14 cellular contexts compared by ENCODE assay signal in the genomic region with DNA sequence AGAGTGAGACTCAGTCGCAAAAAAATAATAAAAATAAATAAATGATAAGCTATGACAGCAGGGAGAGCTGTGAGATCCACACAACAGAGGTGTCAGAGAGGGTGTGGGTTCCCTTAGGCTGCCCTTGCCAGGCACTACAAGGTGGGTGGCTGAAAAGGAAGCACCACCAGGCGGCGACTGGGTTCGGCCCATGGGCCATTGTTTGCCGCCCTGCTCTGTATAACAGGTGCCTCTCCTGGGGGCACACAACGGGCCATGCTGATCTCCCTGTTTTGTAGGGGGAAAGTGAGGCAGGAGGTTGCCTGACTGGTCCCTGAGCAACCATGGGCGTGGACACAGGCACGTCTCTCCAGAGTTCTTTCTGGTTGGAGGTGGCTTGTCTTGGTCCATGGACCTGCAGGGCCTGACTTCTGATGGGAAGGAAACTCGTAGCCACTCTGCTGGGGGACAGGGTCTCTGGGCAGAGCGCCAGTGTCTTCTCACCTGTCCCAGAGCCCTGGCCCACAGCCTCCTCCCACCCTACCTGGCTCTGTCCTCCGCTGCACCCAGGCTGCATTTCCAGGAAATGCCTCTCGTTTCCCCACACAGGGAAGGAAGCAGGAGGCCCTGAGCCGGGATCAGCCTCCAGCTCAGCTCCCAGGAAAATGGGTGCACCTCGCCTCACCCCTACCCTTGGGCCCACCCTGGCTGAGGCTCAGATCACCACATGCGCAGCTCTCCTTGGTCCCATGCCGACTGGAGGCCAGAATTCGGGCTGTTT.
DNase-seq lines count a peak whose midpoint lies in the region; ATAC-seq and TF ChIP-seq lines count a peak whose summit lies in the region.
"Had no signal": no experiment of that assay in that cellular context is flagged by ENCODE, and none has a peak within 500 bp of the region (broad histone marks: within the 10 kb centered on the region; RNA-seq: fewer than 3 reads in every experiment).

No MANE protein-coding gene starts in this region.

- no peak overlapping the region for H2BK120ac ChIP-seq in IMR-90 (ENCODE audit: low read depth, low read length)

- H3K27ac ChIP-seq in IMR-90 (ENCODE audit: insufficient read depth, low read length), result no peak overlapping the region
- no peak overlapping the region for H3K27ac ChIP-seq in lower lobe of right lung
- H3K27ac ChIP-seq: HL-60, KMS-11 had no signal

- in situ Hi-C loops in IMR-90 (cut with MboI; ENCODE audit: low sequenced_read_pairs), result no loop called here

- no peak overlapping the region for H3K4me3 Mint-ChIP-seq in stimulated activated naive B cell treated with anti-CD40 and anti-IgM and Interleukin-4, amounts not matched to agents 10 μg/mL and 1 μg/mL and 100 μg/mL, for 72 hours

- H3K9me3 ChIP-seq in IMR-90 (ENCODE audit: control insufficient read depth, insufficient read depth, low read length) (no peaks in the 10 kb centered on the region), lower lobe of right lung (no peaks in the 10 kb centered on the region)

- H3K4me3 ChIP-seq in H7 (ENCODE audit: insufficient read depth, low read depth, low read length), result no peak overlapping the region
- H3K4me3 ChIP-seq in IMR-90 (ENCODE audit: insufficient read depth, low read depth, low read length), result no peak overlapping the region
- no peak overlapping the region for H3K4me3 ChIP-seq in lower lobe of right lung

- no peak overlapping the region for H4K5ac ChIP-seq in IMR-90 (ENCODE audit: low read depth, low read length)

- H2AK9ac ChIP-seq in IMR-90 (replicated peaks; ENCODE audit: low read depth, low read length, poor library complexity), result peak overlapping the region; percentile 40

- no peak for TF ChIP-seq RAD21 in IMR-90 (IDR thresholded peaks at IDR 0.05; ENCODE audit: low read length)

- peaks cover 4% of the 10 kb centered on the region; the same call in 1 of the 2 replicates for H3K9me1 ChIP-seq in IMR-90 (ENCODE audit: insufficient read depth, low read length)

- H3K4me1 ChIP-seq in IMR-90 (ENCODE audit: control insufficient read depth, insufficient read depth, low read length) (no peaks in the 10 kb centered on the region), lower lobe of right lung (no peaks in the 10 kb centered on the region)

- H3K36me3 ChIP-seq in H7 (replicated peaks; ENCODE audit: control insufficient read depth, insufficient read depth, low read length), result no peaks in the 10 kb centered on the region
- H3K36me3 ChIP-seq in IMR-90 (ENCODE audit: control insufficient read depth, insufficient read depth, low read length), result no peaks in the 10 kb centered on the region
- no peaks in the 10 kb centered on the region for H3K36me3 ChIP-seq in lower lobe of right lung

- no peak overlapping the region for H2AFZ ChIP-seq in IMR-90 (replicated peaks; ENCODE audit: low read length, poor library complexity)

- no peak overlapping the region for H3K56ac ChIP-seq in IMR-90 (ENCODE audit: extremely low read depth, insufficient read depth, low read length)

- no peaks in the 10 kb centered on the region for H3K27me3 Mint-ChIP-seq in stimulated activated naive B cell treated with anti-CD40 and anti-IgM and Interleukin-4, amounts not matched to agents 10 μg/mL and 1 μg/mL and 100 μg/mL, for 72 hours

- DNase-seq in H7 (peak; percentile 66), IMR-90 (no peak), HK-2 (ENCODE audit: unreplicated experiment) (no peak), lower lobe of right lung (no peak)
- no peak for DNase-seq in stimulated activated naive B cell treated with anti-CD40 and anti-IgM and Interleukin-4, amounts not matched to agents 10 μg/mL and 1 μg/mL and 100 μg/mL, for 72 hours
- DNase-seq: C1 segment of cervical spinal cord, EL, NCI-H1092, NCI-H1694 treated with DMSO at 0.1 percent for 48 hours had no signal

- H3K9ac ChIP-seq in IMR-90 (ENCODE audit: low read depth, low read length), result no peak overlapping the region
- H3K9ac ChIP-seq: KMS-11 had no signal

- H3K79me1 ChIP-seq in IMR-90 (ENCODE audit: low read depth in 1 of 2, low read length in 2 of 2), result no peaks in the 10 kb centered on the region

- H3K23ac ChIP-seq in IMR-90 (ENCODE audit: low read depth, low read length), result no peak overlapping the region

- H3K4ac ChIP-seq in IMR-90 (ENCODE audit: low read depth, low read length), result no peak overlapping the region

- no peak overlapping the region for H2BK15ac ChIP-seq in IMR-90 (ENCODE audit: low read depth, low read length)

- TF ChIP-seq CTCF in IMR-90 (conservative IDR thresholded peaks at IDR 0.05; ENCODE audit: low read depth, low read length) (no peak), lower lobe of right lung (IDR thresholded peaks at IDR 0.05) (no peak)

- dilution Hi-C loops in IMR-90 (cut with HindIII; ENCODE audit: low sequenced_read_pairs, unreplicated experiment), result no loop called here

- no TSS peak for BruUV-seq in IMR-90 (replicated peaks; lab: Mats Ljungman, UMichigan)

- peak overlapping the region; percentile 31 for H3K27ac Mint-ChIP-seq in stimulated activated naive B cell treated with anti-CD40 and anti-IgM and Interleukin-4, amounts not matched to agents 10 μg/mL and 1 μg/mL and 100 μg/mL, for 72 hours

- no peak overlapping the region for H4K91ac ChIP-seq in IMR-90 (ENCODE audit: insufficient read depth, low read depth, low read length)

- POLR2A ChIA-PET in IMR-90 (lab: Charles Lee; ENCODE audit: unreplicated experiment), result no interaction called here

- H3K9me3 Mint-ChIP-seq in stimulated activated naive B cell treated with anti-CD40 and anti-IgM and Interleukin-4, amounts not matched to agents 10 μg/mL and 1 μg/mL and 100 μg/mL, for 72 hours, result no peaks in the 10 kb centered on the region

- no peak for TF ChIP-seq POLR2A in IMR-90 (IDR thresholded peaks at IDR 0.05; ENCODE audit: low read depth, low read length)

- no peak overlapping the region for H3K14ac ChIP-seq in IMR-90 (replicated peaks; ENCODE audit: low read depth, low read length)

- H2AK5ac ChIP-seq in IMR-90 (ENCODE audit: low read depth, low read length), result no peak overlapping the region

- H2BK20ac ChIP-seq in IMR-90 (ENCODE audit: low read depth, low read length), result no peak overlapping the region

- no peak overlapping the region for H3K18ac ChIP-seq in IMR-90 (ENCODE audit: low read depth, low read length)

- ATAC-seq in IMR-90 (ENCODE audit: low read depth) (no peak), esophagus mucosa (peak; percentile 42), GM18909 (IDR thresholded peaks at IDR 0.05; ENCODE audit: poor library complexity, unreplicated experiment) (no peak), lower lobe of right lung (no peak)
- ATAC-seq in stimulated activated naive B cell treated with anti-CD40 and anti-IgM and Interleukin-4, amounts not matched to agents 10 μg/mL and 1 μg/mL and 100 μg/mL, for 72 hours (replicated peaks), result no peak
- ATAC-seq: SK-N-SH treated with all-trans-retinoic acid at 6 μM for 48 hours had no signal

- H3K36me3 Mint-ChIP-seq in stimulated activated naive B cell treated with anti-CD40 and anti-IgM and Interleukin-4, amounts not matched to agents 10 μg/mL and 1 μg/mL and 100 μg/mL, for 72 hours, result peaks cover 9 to 15% of the 10 kb centered on the region in 2 donors

- H4K8ac ChIP-seq in IMR-90 (ENCODE audit: low read depth in 2 of 2, low read length in 2 of 2), result no peak overlapping the region

- no peak overlapping the region for H2BK5ac ChIP-seq in IMR-90 (ENCODE audit: low read depth, low read length, poor library complexity, severe bottlenecking)

- intact Hi-C loops in IMR-90 (cut with micrococcal nuclease) (no loop called here), lower lobe of right lung (cut with DNase I) (no loop called here)

- no peaks in the 10 kb centered on the region for H4K20me1 ChIP-seq in IMR-90 (ENCODE audit: insufficient read depth, low read length)

- CTCF ChIA-PET in IMR-90 (lab: Yijun Ruan, JAX), result no interaction called here

- H3K4me2 ChIP-seq in IMR-90 (ENCODE audit: low read depth, low read length), result no peak overlapping the region
- H3K4me2 ChIP-seq: KMS-11 had no signal

- no peaks in the 10 kb centered on the region for H3K4me1 Mint-ChIP-seq in stimulated activated naive B cell treated with anti-CD40 and anti-IgM and Interleukin-4, amounts not matched to agents 10 μg/mL and 1 μg/mL and 100 μg/mL, for 72 hours

- 100% methylated on average over 2 of the region's 17 CpGs; no CpG with 5 or more reads in 1 of the 2 experiments for WGBS in IMR-90 (ENCODE audit: extremely low coverage in 2 of 2, insufficient read length in 1 of 2), 2 experiments

- H3K27me3 ChIP-seq in H7 (ENCODE audit: control insufficient read depth, insufficient read depth, low read length), result no peaks in the 10 kb centered on the region
- no peaks in the 10 kb centered on the region for H3K27me3 ChIP-seq in IMR-90 (ENCODE audit: control insufficient read depth, insufficient read depth, low read length)
- H3K27me3 ChIP-seq in lower lobe of right lung (ENCODE audit: low read depth), result no peaks in the 10 kb centered on the region

TF ChIP-seq in IMR-90, 13 proteins besides CTCF, POLR2A, EP300 and RAD21 (continues in another document):
- no peak for TF ChIP-seq BHLHE40 (IDR thresholded peaks at IDR 0.05; ENCODE audit: low read depth, low read length)
- TF ChIP-seq, protein P1, sequence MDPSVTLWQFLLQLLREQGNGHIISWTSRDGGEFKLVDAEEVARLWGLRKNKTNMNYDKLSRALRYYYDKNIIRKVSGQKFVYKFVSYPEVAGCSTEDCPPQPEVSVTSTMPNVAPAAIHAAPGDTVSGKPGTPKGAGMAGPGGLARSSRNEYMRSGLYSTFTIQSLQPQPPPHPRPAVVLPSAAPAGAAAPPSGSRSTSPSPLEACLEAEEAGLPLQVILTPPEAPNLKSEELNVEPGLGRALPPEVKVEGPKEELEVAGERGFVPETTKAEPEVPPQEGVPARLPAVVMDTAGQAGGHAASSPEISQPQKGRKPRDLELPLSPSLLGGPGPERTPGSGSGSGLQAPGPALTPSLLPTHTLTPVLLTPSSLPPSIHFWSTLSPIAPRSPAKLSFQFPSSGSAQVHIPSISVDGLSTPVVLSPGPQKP (IDR thresholded peaks at IDR 0.05; ENCODE audit: borderline replicate concordance, low read depth, low read length), result no peak
- TF ChIP-seq MXI1 (IDR thresholded peaks at IDR 0.05; ENCODE audit: borderline replicate concordance, low read depth, low read length), result no peak
- TF ChIP-seq, protein P2, sequence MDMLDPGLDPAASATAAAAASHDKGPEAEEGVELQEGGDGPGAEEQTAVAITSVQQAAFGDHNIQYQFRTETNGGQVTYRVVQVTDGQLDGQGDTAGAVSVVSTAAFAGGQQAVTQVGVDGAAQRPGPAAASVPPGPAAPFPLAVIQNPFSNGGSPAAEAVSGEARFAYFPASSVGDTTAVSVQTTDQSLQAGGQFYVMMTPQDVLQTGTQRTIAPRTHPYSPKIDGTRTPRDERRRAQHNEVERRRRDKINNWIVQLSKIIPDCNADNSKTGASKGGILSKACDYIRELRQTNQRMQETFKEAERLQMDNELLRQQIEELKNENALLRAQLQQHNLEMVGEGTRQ (IDR thresholded peaks at IDR 0.05; ENCODE audit: low read depth, low read length), result no peak
- TF ChIP-seq FOS (IDR thresholded peaks at IDR 0.05; ENCODE audit: low read depth, low read length), result no peak
- TF ChIP-seq CHD1 (IDR thresholded peaks at IDR 0.05; ENCODE audit: low read depth, low read length), result no peak
- no peak for TF ChIP-seq NFE2L2 (IDR thresholded peaks at IDR 0.05; ENCODE audit: low read depth, low read length)
- no peak for TF ChIP-seq MAZ (IDR thresholded peaks at IDR 0.05; ENCODE audit: borderline replicate concordance, low read depth, low read length)
- TF ChIP-seq RFX5 (IDR thresholded peaks at IDR 0.05; ENCODE audit: low read depth, low read length), result no peak
